1 cellular context compared by ENCODE assay signal in the genomic region with DNA sequence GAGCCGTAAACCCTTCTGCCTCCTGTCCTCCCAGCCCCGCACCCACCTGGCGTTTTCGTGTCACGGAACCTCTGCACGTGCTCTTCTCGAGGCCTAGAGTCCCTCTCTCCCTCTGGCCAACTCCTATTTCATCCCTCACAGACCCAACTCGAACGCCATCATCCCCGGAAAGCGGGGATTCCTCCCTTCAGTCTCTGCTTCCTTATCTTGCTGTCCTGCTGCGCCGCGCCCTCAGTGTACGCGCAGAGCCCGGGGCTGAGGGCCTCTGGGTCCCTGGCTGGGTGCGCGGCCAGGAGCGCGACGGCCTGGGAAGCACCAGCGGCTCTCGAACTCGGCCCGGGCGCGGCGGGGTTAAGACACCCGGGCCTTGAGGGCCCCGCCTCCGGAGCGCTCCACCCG.
TF ChIP-seq lines count a peak whose summit lies in the region.

No MANE protein-coding gene starts in this region.

TF ChIP-seq in H1, 55 proteins besides CTCF, POLR2A, EP300 and RAD21 (continued from another document):
- TF ChIP-seq, protein P1, sequence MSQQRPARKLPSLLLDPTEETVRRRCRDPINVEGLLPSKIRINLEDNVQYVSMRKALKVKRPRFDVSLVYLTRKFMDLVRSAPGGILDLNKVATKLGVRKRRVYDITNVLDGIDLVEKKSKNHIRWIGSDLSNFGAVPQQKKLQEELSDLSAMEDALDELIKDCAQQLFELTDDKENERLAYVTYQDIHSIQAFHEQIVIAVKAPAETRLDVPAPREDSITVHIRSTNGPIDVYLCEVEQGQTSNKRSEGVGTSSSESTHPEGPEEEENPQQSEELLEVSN (IDR thresholded peaks at IDR 0.05) = peak; percentile 93
- TF ChIP-seq ASH2L (IDR thresholded peaks at IDR 0.05; ENCODE audit: low read length) (peak; percentile 34), RFX5 (IDR thresholded peaks at IDR 0.05; ENCODE audit: borderline replicate concordance, low read depth, low read length) (no peak), TAF7 (optimal IDR thresholded peaks at IDR 0.05; ENCODE audit: borderline replicate concordance, low read depth, low read length) (peak; percentile 48), TBP (IDR thresholded peaks at IDR 0.05; ENCODE audit: low read depth, low read length) (peak; percentile 77; the same call in 1 of the 2 replicates), BRCA1 (IDR thresholded peaks at IDR 0.05; ENCODE audit: low read depth, low read length) (no peak), TAF1 (IDR thresholded peaks at IDR 0.05; ENCODE audit: low read depth, low read length) (peak; percentile 72)
